Comparison of ENCODE assay signal across 34 cellular contexts in genomic region chr4:97585274-97585673, GRCh38.
"Had no signal": no experiment of that assay in that cellular context is flagged by ENCODE, and none has a peak within 500 bp of the region (broad histone marks: within the 10 kb centered on the region; RNA-seq: fewer than 3 reads in every experiment).

No MANE protein-coding gene starts in this region.

- H3K9me3 ChIP-seq: ascending aorta had no signal

- H3K9me3 Mint-ChIP-seq: activated CD4-positive, alpha-beta T cell treated with anti-CD3 and anti-CD28 coated beads, Interleukin-2, amount 10 ng/mL, durations not matched to agents 24 days and 14 days; activated CD8-positive, alpha-beta T cell treated with anti-CD3 and anti-CD28 coated beads for 36 hours; activated naive CD4-positive, alpha-beta T cell treated with anti-CD3 and anti-CD28 coated beads, Interleukin-2, amount 10 ng/mL, durations not matched to agents 7 days and 5 days; activated naive CD4-positive, alpha-beta T cell treated with anti-CD3 and anti-CD28 coated beads, Interleukin-2, amount 50 U/mL, for 24 hours; activated naive CD8-positive, alpha-beta T cell treated with anti-CD3 and anti-CD28 coated beads, Interleukin-2, amount 10 ng/mL, durations not matched to agents 7 days and 5 days; activated naive CD8-positive, alpha-beta T cell treated with anti-CD3 and anti-CD28 coated beads, Interleukin-2, amount 50 U/mL, for 24 hours; activated T-helper 2 cell treated with anti-CD3 and anti-CD28 coated beads, Interferon-gamma antibody, Interleukin-2, Interleukin-4, amounts not matched to agents 10 μg/mL and 5 μg/mL and 100 μg/mL, durations not matched to agents 14 hours and 24 hours and 36 hours; brain; T-helper 1 cell treated with Interleukin-12 subunit alpha and Interleukin-12 subunit beta and Interleukin-4 antibody, amounts not matched to agents 30 μg/mL and 1 μg/mL, for 36 hours had no signal

- H3K4me1 Mint-ChIP-seq: activated B cell treated with CpG ODN at 0.5 μM for 24 hours; activated CD4-positive, alpha-beta T cell treated with anti-CD3 and anti-CD28 coated beads, Interleukin-2, amount 10 ng/mL, durations not matched to agents 24 days and 14 days; activated naive CD4-positive, alpha-beta T cell treated with anti-CD3 and anti-CD28 coated beads, Interleukin-2, amount 10 ng/mL, durations not matched to agents 7 days and 5 days; activated naive CD4-positive, alpha-beta T cell treated with anti-CD3 and anti-CD28 coated beads, Interleukin-2, amount 50 U/mL, for 24 hours; activated naive CD8-positive, alpha-beta T cell treated with anti-CD3 and anti-CD28 coated beads, Interleukin-2, amount 10 ng/mL, durations not matched to agents 7 days and 5 days; activated naive CD8-positive, alpha-beta T cell treated with anti-CD3 and anti-CD28 coated beads, Interleukin-2, amount 50 U/mL, for 24 hours; brain; central memory CD8-positive, alpha-beta T cell had no signal

- H3K36me3 Mint-ChIP-seq: activated CD4-positive, alpha-beta memory T cell treated with anti-CD3 and anti-CD28 coated beads for 36 hours; activated naive CD4-positive, alpha-beta T cell treated with anti-CD3 and anti-CD28 coated beads, Interleukin-2, amount 10 ng/mL, durations not matched to agents 7 days and 5 days; activated naive CD4-positive, alpha-beta T cell treated with anti-CD3 and anti-CD28 coated beads, Interleukin-2, amount 50 U/mL, for 24 hours; activated naive CD8-positive, alpha-beta T cell; activated naive CD8-positive, alpha-beta T cell treated with anti-CD3 and anti-CD28 coated beads, Interleukin-2, amount 10 ng/mL, durations not matched to agents 7 days and 5 days; brain had no signal

- DNase-seq: activated B cell treated with CpG ODN at 0.5 μM for 24 hours; activated CD4-positive, alpha-beta memory T cell treated with anti-CD3 and anti-CD28 coated beads for 36 hours; activated CD4-positive, alpha-beta T cell treated with anti-CD3 and anti-CD28 coated beads for 4 hours; activated CD4-positive, alpha-beta T cell treated with anti-CD3 and anti-CD28 coated beads, Interleukin-2, amount 10 ng/mL, durations not matched to agents 24 days and 14 days; activated CD4-positive, alpha-beta T cell treated with anti-CD3 and anti-CD28 coated beads, Interleukin-2, amount 50 U/mL, for 1 hour; activated CD4-positive, alpha-beta T cell treated with anti-CD3 and anti-CD28 coated beads, Interleukin-2, amount 50 U/mL, for 4 hours; activated CD4-positive, CD25-positive, alpha-beta regulatory T cell treated with anti-CD3 and anti-CD28 coated beads, Interleukin-2, amount 50 U/mL, for 72 hours; activated CD8-positive, alpha-beta memory T cell treated with anti-CD3 and anti-CD28 coated beads, Interleukin-2, amount 50 U/mL, for 4 hours; activated CD8-positive, alpha-beta T cell treated with anti-CD3 and anti-CD28 coated beads for 36 hours; activated effector memory CD4-positive, alpha-beta T cell treated with Interleukin-2 at 50 U/mL for 16 hours; activated gamma-delta T cell; activated naive CD4-positive, alpha-beta T cell treated with anti-CD3 and anti-CD28 coated beads, Interleukin-2, amount 10 ng/mL, durations not matched to agents 7 days and 5 days; activated naive CD4-positive, alpha-beta T cell treated with Interleukin-2 at 50 U/mL for 16 hours; activated naive CD8-positive, alpha-beta T cell treated with anti-CD3 and anti-CD28 coated beads, Interleukin-2, amount 10 ng/mL, durations not matched to agents 7 days and 5 days; activated naive CD8-positive, alpha-beta T cell treated with anti-CD3 and anti-CD28 coated beads, Interleukin-2, amount 50 U/mL, for 24 hours; activated T-cell treated with anti-CD3 and anti-CD28 coated beads for 4 hours; activated T-cell treated with anti-CD3 and anti-CD28 coated beads, Interleukin-2, amount 50 U/mL, for 1 hour; activated T-cell treated with anti-CD3 and anti-CD28 coated beads, Interleukin-2, amount 50 U/mL, for 4 hours; amygdala; anterior cingulate cortex; caudate nucleus; cerebellar nuclear complex; T-helper 2 cell; T-helper 9 cell had no signal

- H3K4me3 Mint-ChIP-seq: activated B cell treated with CpG ODN at 0.5 μM for 24 hours; activated CD4-positive, alpha-beta memory T cell treated with anti-CD3 and anti-CD28 coated beads for 36 hours; activated CD4-positive, alpha-beta T cell treated with anti-CD3 and anti-CD28 coated beads, Interleukin-2, amount 10 ng/mL, durations not matched to agents 24 days and 14 days; activated CD8-positive, alpha-beta T cell treated with anti-CD3 and anti-CD28 coated beads for 36 hours; activated naive CD4-positive, alpha-beta T cell treated with anti-CD3 and anti-CD28 coated beads, Interleukin-2, amount 10 ng/mL, durations not matched to agents 7 days and 5 days; activated naive CD4-positive, alpha-beta T cell treated with anti-CD3 and anti-CD28 coated beads, Interleukin-2, amount 50 U/mL, for 24 hours; activated naive CD8-positive, alpha-beta T cell; activated naive CD8-positive, alpha-beta T cell treated with anti-CD3 and anti-CD28 coated beads, Interleukin-2, amount 10 ng/mL, durations not matched to agents 7 days and 5 days; activated naive CD8-positive, alpha-beta T cell treated with anti-CD3 and anti-CD28 coated beads, Interleukin-2, amount 50 U/mL, for 24 hours; activated T-cell treated with anti-CD3 and anti-CD28 coated beads, Interleukin-2, amount 50 U/mL, for 4 hours; brain; central memory CD8-positive, alpha-beta T cell; T-helper 1 cell treated with Interleukin-12 subunit alpha and Interleukin-12 subunit beta and Interleukin-4 antibody, amounts not matched to agents 30 μg/mL and 1 μg/mL, for 36 hours; T-helper 2 cell treated with Interferon-gamma antibody and Interleukin-4, amounts not matched to agents 5 μg/mL and 100 μg/mL, for 36 hours had no signal

- ATAC-seq: activated CD8-positive, alpha-beta T cell treated with anti-CD3 and anti-CD28 coated beads for 36 hours; activated naive CD8-positive, alpha-beta T cell treated with anti-CD3 and anti-CD28 coated beads, Interleukin-2, amount 50 U/mL, for 24 hours; activated T-cell treated with anti-CD3 and anti-CD28 coated beads, Interleukin-2, amount 50 U/mL, for 4 hours had no signal

- H3K27me3 ChIP-seq: ascending aorta, cardiac muscle cell had no signal

- H3K27ac ChIP-seq: ascending aorta, cardiac muscle cell, VCaP had no signal

- H3K27me3 Mint-ChIP-seq: activated B cell treated with CpG ODN at 0.5 μM for 24 hours; activated CD4-positive, alpha-beta memory T cell treated with anti-CD3 and anti-CD28 coated beads for 36 hours; activated CD4-positive, alpha-beta T cell treated with anti-CD3 and anti-CD28 coated beads, Interleukin-2, amount 10 ng/mL, durations not matched to agents 24 days and 14 days; activated CD8-positive, alpha-beta T cell treated with anti-CD3 and anti-CD28 coated beads for 36 hours; activated naive CD4-positive, alpha-beta T cell treated with anti-CD3 and anti-CD28 coated beads, Interleukin-2, amount 10 ng/mL, durations not matched to agents 7 days and 5 days; activated naive CD4-positive, alpha-beta T cell treated with anti-CD3 and anti-CD28 coated beads, Interleukin-2, amount 50 U/mL, for 24 hours; activated naive CD8-positive, alpha-beta T cell; activated naive CD8-positive, alpha-beta T cell treated with anti-CD3 and anti-CD28 coated beads, Interleukin-2, amount 10 ng/mL, durations not matched to agents 7 days and 5 days; activated naive CD8-positive, alpha-beta T cell treated with anti-CD3 and anti-CD28 coated beads, Interleukin-2, amount 50 U/mL, for 24 hours; brain; central memory CD8-positive, alpha-beta T cell had no signal

- H3K4me3 ChIP-seq: ascending aorta, cardiac muscle cell had no signal

- H3K36me3 ChIP-seq: ascending aorta, cardiac muscle cell had no signal

- H3K4me1 ChIP-seq: ascending aorta had no signal

- H3K27ac Mint-ChIP-seq: activated B cell treated with CpG ODN at 0.5 μM for 24 hours; activated CD4-positive, alpha-beta memory T cell treated with anti-CD3 and anti-CD28 coated beads for 36 hours; activated CD4-positive, alpha-beta T cell treated with anti-CD3 and anti-CD28 coated beads, Interleukin-2, amount 10 ng/mL, durations not matched to agents 24 days and 14 days; activated CD8-positive, alpha-beta T cell treated with anti-CD3 and anti-CD28 coated beads for 36 hours; activated naive CD4-positive, alpha-beta T cell treated with anti-CD3 and anti-CD28 coated beads, Interleukin-2, amount 10 ng/mL, durations not matched to agents 7 days and 5 days; activated naive CD4-positive, alpha-beta T cell treated with anti-CD3 and anti-CD28 coated beads, Interleukin-2, amount 50 U/mL, for 24 hours; activated naive CD8-positive, alpha-beta T cell; activated naive CD8-positive, alpha-beta T cell treated with anti-CD3 and anti-CD28 coated beads, Interleukin-2, amount 10 ng/mL, durations not matched to agents 7 days and 5 days; activated naive CD8-positive, alpha-beta T cell treated with anti-CD3 and anti-CD28 coated beads, Interleukin-2, amount 50 U/mL, for 24 hours; activated T-helper 2 cell treated with anti-CD3 and anti-CD28 coated beads, Interferon-gamma antibody, Interleukin-2, Interleukin-4, amounts not matched to agents 10 μg/mL and 5 μg/mL and 100 μg/mL, durations not matched to agents 14 hours and 24 hours and 36 hours; brain; T-helper 1 cell treated with Interleukin-12 subunit alpha and Interleukin-12 subunit beta and Interleukin-4 antibody, amounts not matched to agents 30 μg/mL and 1 μg/mL, for 36 hours; T-helper 2 cell treated with Interferon-gamma antibody and Interleukin-4, amounts not matched to agents 5 μg/mL and 100 μg/mL, for 36 hours had no signal
